1 cellular context compared by ENCODE assay signal in the genomic region with DNA sequence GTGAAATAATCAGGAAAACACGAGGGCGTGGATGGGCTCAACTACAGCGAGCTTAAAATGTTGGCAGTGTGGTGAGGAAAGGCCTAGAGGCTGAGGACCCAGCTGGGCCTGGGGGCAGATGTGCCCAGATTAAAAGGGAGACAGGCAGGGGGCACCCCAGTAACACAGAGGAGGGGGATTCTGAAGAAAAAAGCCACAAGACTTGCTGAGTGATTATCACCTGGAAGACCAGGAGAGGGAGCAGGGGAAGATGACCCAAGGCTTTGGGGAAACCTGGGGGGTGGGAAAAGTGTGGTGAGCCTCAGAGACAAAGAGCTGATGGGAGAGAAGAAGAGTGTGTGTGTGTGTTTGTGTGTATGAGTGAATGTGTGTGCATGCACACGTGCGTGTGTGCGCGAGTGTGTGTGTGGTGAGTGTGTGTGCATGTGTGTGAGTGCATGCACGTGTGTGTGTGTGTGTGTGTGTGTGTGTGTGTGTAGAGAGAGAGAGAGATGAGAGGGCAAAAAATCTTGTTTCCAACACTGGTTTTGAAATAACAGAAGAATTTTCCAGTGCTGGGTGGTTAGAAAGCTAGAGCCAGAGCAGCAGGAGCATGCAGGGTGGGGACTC.
TF ChIP-seq lines count a peak whose summit lies in the region.

No MANE protein-coding gene starts in this region.

TF ChIP-seq in HepG2, 621 proteins besides CTCF, POLR2A, EP300 and RAD21:
- TF ChIP-seq, protein P1, sequence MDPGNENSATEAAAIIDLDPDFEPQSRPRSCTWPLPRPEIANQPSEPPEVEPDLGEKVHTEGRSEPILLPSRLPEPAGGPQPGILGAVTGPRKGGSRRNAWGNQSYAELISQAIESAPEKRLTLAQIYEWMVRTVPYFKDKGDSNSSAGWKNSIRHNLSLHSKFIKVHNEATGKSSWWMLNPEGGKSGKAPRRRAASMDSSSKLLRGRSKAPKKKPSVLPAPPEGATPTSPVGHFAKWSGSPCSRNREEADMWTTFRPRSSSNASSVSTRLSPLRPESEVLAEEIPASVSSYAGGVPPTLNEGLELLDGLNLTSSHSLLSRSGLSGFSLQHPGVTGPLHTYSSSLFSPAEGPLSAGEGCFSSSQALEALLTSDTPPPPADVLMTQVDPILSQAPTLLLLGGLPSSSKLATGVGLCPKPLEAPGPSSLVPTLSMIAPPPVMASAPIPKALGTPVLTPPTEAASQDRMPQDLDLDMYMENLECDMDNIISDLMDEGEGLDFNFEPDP (CRISPR knock-in tag; conservative IDR thresholded peaks at IDR 0.05) = no peak
- TF ChIP-seq, protein P2, sequence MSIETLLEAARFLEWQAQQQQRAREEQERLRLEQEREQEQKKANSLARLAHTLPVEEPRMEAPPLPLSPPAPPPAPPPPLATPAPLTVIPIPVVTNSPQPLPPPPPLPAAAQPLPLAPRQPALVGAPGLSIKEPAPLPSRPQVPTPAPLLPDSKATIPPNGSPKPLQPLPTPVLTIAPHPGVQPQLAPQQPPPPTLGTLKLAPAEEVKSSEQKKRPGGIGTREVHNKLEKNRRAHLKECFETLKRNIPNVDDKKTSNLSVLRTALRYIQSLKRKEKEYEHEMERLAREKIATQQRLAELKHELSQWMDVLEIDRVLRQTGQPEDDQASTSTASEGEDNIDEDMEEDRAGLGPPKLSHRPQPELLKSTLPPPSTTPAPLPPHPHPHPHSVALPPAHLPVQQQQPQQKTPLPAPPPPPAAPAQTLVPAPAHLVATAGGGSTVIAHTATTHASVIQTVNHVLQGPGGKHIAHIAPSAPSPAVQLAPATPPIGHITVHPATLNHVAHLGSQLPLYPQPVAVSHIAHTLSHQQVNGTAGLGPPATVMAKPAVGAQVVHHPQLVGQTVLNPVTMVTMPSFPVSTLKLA (IDR thresholded peaks at IDR 0.05) = peak; percentile 38
